8 cellular contexts compared by ENCODE assay signal in genomic region chr2:176638167-176639015, GRCh38.
DNase-seq lines count a peak whose midpoint lies in the region; ATAC-seq and TF ChIP-seq lines count a peak whose summit lies in the region.

No MANE protein-coding gene starts in this region.

- peak overlapping the region; percentile 71 for H3K4me3 Mint-ChIP-seq in osteocyte (ENCODE audit: unreplicated experiment)

- no peak overlapping the region for H3K27ac Mint-ChIP-seq in activated naive CD4-positive, alpha-beta T cell treated with anti-CD3 and anti-CD28 coated beads, Interleukin-2, amount 50 U/mL, for 72 hours
- H3K27ac Mint-ChIP-seq in osteocyte (ENCODE audit: unreplicated experiment), result no peak overlapping the region

- peak; percentile 37 for DNase-seq in DMS79 (lab: John Stamatoyannopoulos, UW)
- DNase-seq in LHCN-M2 (ENCODE audit: low read depth), result peak; percentile 42
- DNase-seq in SJSA1 (ENCODE audit: low read depth in 1 of 2, low spot score in 2 of 2), result peak; percentile 77 to 84
- peak in 1 of 2 donors; percentile 67 for DNase-seq in activated naive CD4-positive, alpha-beta T cell treated with anti-CD3 and anti-CD28 coated beads, Interleukin-2, amount 50 U/mL, for 72 hours (ENCODE audit: low spot score in 2 of 2)
- DNase-seq in head of caudate nucleus, result peak; percentile 45 to 87 (median 76)
- DNase-seq in osteocyte (ENCODE audit: extremely low spot score, unreplicated experiment), result no peak
- peak; percentile 80 for DNase-seq in ureter (ENCODE audit: low spot score)

- H3K4me1 ChIP-seq in SJSA1 (replicated peaks), result peaks cover 18% of the 10 kb centered on the region

- no peaks in the 10 kb centered on the region for H3K36me3 Mint-ChIP-seq in activated naive CD4-positive, alpha-beta T cell treated with anti-CD3 and anti-CD28 coated beads, Interleukin-2, amount 50 U/mL, for 72 hours
- no peaks in the 10 kb centered on the region for H3K36me3 Mint-ChIP-seq in osteocyte (ENCODE audit: unreplicated experiment)

- H3K9me3 Mint-ChIP-seq in activated naive CD4-positive, alpha-beta T cell treated with anti-CD3 and anti-CD28 coated beads, Interleukin-2, amount 50 U/mL, for 72 hours, result no peaks in the 10 kb centered on the region
- H3K9me3 Mint-ChIP-seq in osteocyte (ENCODE audit: unreplicated experiment), result no peaks in the 10 kb centered on the region

- ATAC-seq in GM21786 (IDR thresholded peaks at IDR 0.05; ENCODE audit: unreplicated experiment), result peak; percentile 88
- peak; percentile 76 to 93 for ATAC-seq in activated naive CD4-positive, alpha-beta T cell treated with anti-CD3 and anti-CD28 coated beads, Interleukin-2, amount 50 U/mL, for 72 hours

- H3K27me3 Mint-ChIP-seq in osteocyte (ENCODE audit: unreplicated experiment), result peaks cover 68% of the 10 kb centered on the region

- peak overlapping the region; percentile 73 for H3K4me3 ChIP-seq in SJSA1

- H3K27me3 ChIP-seq in SJSA1 (replicated peaks), result no peaks in the 10 kb centered on the region

- intact Hi-C loops in head of caudate nucleus (cut with DNase I), result loop anchor here (2.0 to 10.0 kb wide), 4 partner anchors 84 to 512 kb away; no protein-coding TSS in a partner anchor

- no peaks in the 10 kb centered on the region for H3K9me3 ChIP-seq in SJSA1 (replicated peaks)

- H3K36me3 ChIP-seq in SJSA1, result no peaks in the 10 kb centered on the region

- peak; percentile 82 for TF ChIP-seq CTCF in osteocyte (IDR thresholded peaks at IDR 0.05)

- no peaks in the 10 kb centered on the region for H3K4me1 Mint-ChIP-seq in osteocyte (ENCODE audit: unreplicated experiment)

- peak overlapping the region; percentile 87 for H3K27ac ChIP-seq in SJSA1
